Comparison of ENCODE assay signal across 8 cellular contexts in the genomic region with DNA sequence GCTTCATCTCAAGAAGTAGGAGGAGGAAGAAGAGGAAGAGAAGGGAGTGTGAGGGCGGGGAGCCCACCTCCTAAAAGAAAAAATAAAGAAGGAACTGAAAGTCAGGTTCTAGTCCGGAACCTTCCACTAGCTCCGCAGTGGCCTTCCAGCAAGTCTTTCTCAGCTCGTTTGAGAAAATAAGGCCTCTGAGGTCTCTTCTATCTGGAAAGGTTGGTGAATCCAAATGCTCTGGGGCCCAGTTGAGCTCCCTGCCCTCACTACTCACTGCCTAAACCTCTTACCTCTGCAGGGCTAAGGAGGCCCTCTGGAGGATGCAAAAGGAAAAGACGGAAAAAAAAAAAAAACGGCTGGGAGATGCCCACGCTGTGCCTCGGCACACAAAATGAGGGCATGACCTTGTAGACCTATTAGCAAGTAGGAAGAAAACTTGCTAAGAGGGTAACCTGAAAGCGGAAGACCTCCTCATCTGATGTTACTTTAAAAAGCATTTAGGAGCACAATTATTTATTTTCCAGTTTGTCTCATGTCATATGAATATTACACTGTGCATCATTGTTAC. TPM values are rescaled to one million over a fixed set of nuclear protein-coding genes. Genes with fewer than 3 reads are reported as not detected.
DNase-seq lines count a peak whose midpoint lies in the region; ATAC-seq and TF ChIP-seq lines count a peak whose summit lies in the region.

No MANE protein-coding gene starts in this region.

- H3K9me3 ChIP-seq in HEK293 (ENCODE audit: control insufficient read depth, insufficient read depth, low read depth, low read length): no peaks in the 10 kb centered on the region

- peak; percentile 82 for ATAC-seq in esophagus mucosa
- no peak for ATAC-seq in GM18858 (IDR thresholded peaks at IDR 0.05; ENCODE audit: unreplicated experiment)
- ATAC-seq in HG02840 (IDR thresholded peaks at IDR 0.05; ENCODE audit: low FRiP score, unreplicated experiment): no peak

- no peaks in the 10 kb centered on the region for H3K36me3 ChIP-seq in HEK293 (ENCODE audit: control insufficient read depth in 2 of 2, insufficient read depth in 1 of 2, low read length in 2 of 2)

- no peak overlapping the region for H3K4me3 ChIP-seq in HEK293 (ENCODE audit: low read depth, low read length)

- no peaks in the 10 kb centered on the region for H3K36me3 Mint-ChIP-seq in activated CD4-positive, alpha-beta memory T cell treated with anti-CD3 and anti-CD28 coated beads, Interleukin-2, amount 10 ng/mL, durations not matched to agents 7 days and 5 days (ENCODE audit: low read depth)
- H3K36me3 Mint-ChIP-seq in neural crest cell (ENCODE audit: low read depth): no peaks in the 10 kb centered on the region

- DNase-seq in DMS79 (lab: John Stamatoyannopoulos, UW): peak; percentile 51
- DNase-seq in NCI-H460 (ENCODE audit: extremely low read depth, low read depth): peak; percentile 50
- DNase-seq in activated CD4-positive, alpha-beta memory T cell treated with anti-CD3 and anti-CD28 coated beads, Interleukin-2, amount 10 ng/mL, durations not matched to agents 7 days and 5 days: peak; percentile 51
- peak; percentile 11 for DNase-seq in neural crest cell (ENCODE audit: low read depth, low spot score)

- H3K4me1 Mint-ChIP-seq in activated CD4-positive, alpha-beta memory T cell treated with anti-CD3 and anti-CD28 coated beads, Interleukin-2, amount 10 ng/mL, durations not matched to agents 7 days and 5 days: peaks cover 11% of the 10 kb centered on the region
- peaks cover 6% of the 10 kb centered on the region for H3K4me1 Mint-ChIP-seq in neural crest cell

- TF ChIP-seq CTCF in HEK293 (tag by site-specific recombination; IDR thresholded peaks at IDR 0.05) (peak; percentile 48), neural crest cell (conservative IDR thresholded peaks at IDR 0.05) (peak; percentile 64)

- H3K4me3 Mint-ChIP-seq in activated CD4-positive, alpha-beta memory T cell treated with anti-CD3 and anti-CD28 coated beads, Interleukin-2, amount 10 ng/mL, durations not matched to agents 7 days and 5 days: no peak overlapping the region
- no peak overlapping the region for H3K4me3 Mint-ChIP-seq in neural crest cell

- H3K27ac Mint-ChIP-seq in activated CD4-positive, alpha-beta memory T cell treated with anti-CD3 and anti-CD28 coated beads, Interleukin-2, amount 10 ng/mL, durations not matched to agents 7 days and 5 days: no peak overlapping the region
- no peak overlapping the region for H3K27ac Mint-ChIP-seq in neural crest cell (ENCODE audit: unreplicated experiment)

- H3K9me3 Mint-ChIP-seq in activated CD4-positive, alpha-beta memory T cell treated with anti-CD3 and anti-CD28 coated beads, Interleukin-2, amount 10 ng/mL, durations not matched to agents 7 days and 5 days: no peaks in the 10 kb centered on the region
- H3K9me3 Mint-ChIP-seq in neural crest cell: peaks cover 2% of the 10 kb centered on the region

- no peaks in the 10 kb centered on the region for H3K4me1 ChIP-seq in HEK293 (ENCODE audit: control insufficient read depth, insufficient read depth, low read length)

- no peak overlapping the region for H3K27ac ChIP-seq in HEK293 (ENCODE audit: extremely low read depth, low read depth, low read length)

- CTCF ChIA-PET in HEK293 (lab: Yijun Ruan, JAX): interaction anchor here (0.6 to 3.2 kb wide), 27 partner anchors 9 to 770 kb away, joined by 3 to 17 read pairs (median 4); no protein-coding TSS in a partner anchor
- CTCF ChIA-PET in activated CD4-positive, alpha-beta memory T cell treated with anti-CD3 and anti-CD28 coated beads, Interleukin-2, amount 10 ng/mL, durations not matched to agents 7 days and 5 days (lab: Charles Lee): interaction anchor here (0.7 to 3.3 kb wide), 48 partner anchors 10 to 402 kb away, joined by 3 to 25 read pairs (median 5); a partner anchor contains a TSS

- POLR2A ChIA-PET in HEK293 (lab: Yijun Ruan, JAX): no interaction called here
- POLR2A ChIA-PET in activated CD4-positive, alpha-beta memory T cell treated with anti-CD3 and anti-CD28 coated beads, Interleukin-2, amount 10 ng/mL, durations not matched to agents 7 days and 5 days (lab: Charles Lee): interaction anchor here (0.6 to 1.2 kb wide), 7 partner anchors 21 to 164 kb away, joined by 3 to 10 read pairs (median 3); a partner anchor contains a TSS

- H3K27me3 Mint-ChIP-seq in activated CD4-positive, alpha-beta memory T cell treated with anti-CD3 and anti-CD28 coated beads, Interleukin-2, amount 10 ng/mL, durations not matched to agents 7 days and 5 days: no peaks in the 10 kb centered on the region
- no peaks in the 10 kb centered on the region for H3K27me3 Mint-ChIP-seq in neural crest cell (ENCODE audit: low read depth)

TF ChIP-seq in HEK293, 187 proteins besides CTCF, POLR2A, EP300 and RAD21:
- TF ChIP-seq ZNF354C (tag by site-specific recombination; IDR thresholded peaks at IDR 0.05; ENCODE audit: borderline replicate concordance, low read depth) (no peak), IKZF3 (tag by site-specific recombination; IDR thresholded peaks at IDR 0.05) (no peak), HOXA7 (CRISPR knock-in tag; IDR thresholded peaks at IDR 0.05; ENCODE audit: borderline replicate concordance) (no peak), ZNF654 (tag by site-specific recombination; IDR thresholded peaks at IDR 0.05; ENCODE audit: low read depth) (peak; percentile 66), ZNF660 (tag by site-specific recombination; IDR thresholded peaks at IDR 0.05) (peak; percentile 30; the same call in 1 of the 2 replicates), ZNF335 (tag by site-specific recombination; conservative IDR thresholded peaks at IDR 0.05) (peak; percentile 52; the same call in 1 of the 2 replicates), KLF1 (tag by site-specific recombination; IDR thresholded peaks at IDR 0.05) (no peak)
- TF ChIP-seq, protein P1, sequence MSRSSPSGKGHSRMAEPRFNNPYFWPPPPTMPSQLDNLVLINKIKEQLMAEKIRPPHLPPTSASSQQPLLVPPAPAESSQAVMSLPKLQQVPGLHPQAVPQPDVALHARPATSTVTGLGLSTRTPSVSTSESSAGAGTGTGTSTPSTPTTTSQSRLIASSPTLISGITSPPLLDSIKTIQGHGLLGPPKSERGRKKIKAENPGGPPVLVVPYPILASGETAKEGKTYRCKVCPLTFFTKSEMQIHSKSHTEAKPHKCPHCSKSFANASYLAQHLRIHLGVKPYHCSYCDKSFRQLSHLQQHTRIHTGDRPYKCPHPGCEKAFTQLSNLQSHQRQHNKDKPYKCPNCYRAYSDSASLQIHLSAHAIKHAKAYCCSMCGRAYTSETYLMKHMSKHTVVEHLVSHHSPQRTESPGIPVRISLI (tag by site-specific recombination; IDR thresholded peaks at IDR 0.05): 0 out of 2 replicates have a peak, but pooled peaks have one; percentile 57
- TF ChIP-seq, protein P2, sequence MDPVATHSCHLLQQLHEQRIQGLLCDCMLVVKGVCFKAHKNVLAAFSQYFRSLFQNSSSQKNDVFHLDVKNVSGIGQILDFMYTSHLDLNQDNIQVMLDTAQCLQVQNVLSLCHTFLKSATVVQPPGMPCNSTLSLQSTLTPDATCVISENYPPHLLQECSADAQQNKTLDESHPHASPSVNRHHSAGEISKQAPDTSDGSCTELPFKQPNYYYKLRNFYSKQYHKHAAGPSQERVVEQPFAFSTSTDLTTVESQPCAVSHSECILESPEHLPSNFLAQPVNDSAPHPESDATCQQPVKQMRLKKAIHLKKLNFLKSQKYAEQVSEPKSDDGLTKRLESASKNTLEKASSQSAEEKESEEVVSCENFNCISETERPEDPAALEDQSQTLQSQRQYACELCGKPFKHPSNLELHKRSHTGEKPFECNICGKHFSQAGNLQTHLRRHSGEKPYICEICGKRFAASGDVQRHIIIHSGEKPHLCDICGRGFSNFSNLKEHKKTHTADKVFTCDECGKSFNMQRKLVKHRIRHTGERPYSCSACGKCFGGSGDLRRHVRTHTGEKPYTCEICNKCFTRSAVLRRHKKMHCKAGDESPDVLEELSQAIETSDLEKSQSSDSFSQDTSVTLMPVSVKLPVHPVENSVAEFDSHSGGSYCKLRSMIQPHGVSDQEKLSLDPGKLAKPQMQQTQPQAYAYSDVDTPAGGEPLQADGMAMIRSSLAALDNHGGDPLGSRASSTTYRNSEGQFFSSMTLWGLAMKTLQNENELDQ (tag by site-specific recombination; IDR thresholded peaks at IDR 0.05; ENCODE audit: low read depth): no peak

RNA-seq across cellular contexts. Expression of a gene that starts 35.9 kb away (rescaled TPM):
- 2.0 and 2.4 TPM in 2 replicates for total RNA-seq in NCI-H460 (2014; rRNA removed; shearing (Covaris generic))
- 1.2 and 1.9 TPM in 2 replicates for polyA plus RNA-seq in NCI-H460 (2014; cell fraction: nucleus; rRNA removed)
- 1 to 10 TPM; 2.0 to 2.5 TPM for total RNA-seq in activated CD4-positive, alpha-beta memory T cell treated with anti-CD3 and anti-CD28 coated beads, Interleukin-2, amount 10 ng/mL, durations not matched to agents 7 days and 5 days
- total RNA-seq in esophagus mucosa (2.8 TPM), neural crest cell (0.61 and 1.0 TPM in 2 replicates)

RNA-seq across cellular contexts. Expression of a gene that starts 44.2 kb away (rescaled TPM):
- total RNA-seq in NCI-H460 (2014; rRNA removed; shearing (Covaris generic)): 13.0 and 14.8 TPM in 2 replicates
- polyA plus RNA-seq in NCI-H460 (2014; cell fraction: nucleus; rRNA removed): 15.7 and 23.2 TPM in 2 replicates
- total RNA-seq in activated CD4-positive, alpha-beta memory T cell treated with anti-CD3 and anti-CD28 coated beads, Interleukin-2, amount 10 ng/mL, durations not matched to agents 7 days and 5 days: 100 to 1,000 TPM; 180 to 195 TPM
- 52.5 TPM for total RNA-seq in esophagus mucosa
- 0.09 TPM in 1 of 2 replicates, not detected in the other for total RNA-seq in neural crest cell

Comparison
In these comparisons a context has a peak if more than half of its experiments do, and no peak if none do; other contexts are left out.
1. RNA of a gene that starts 44.2 kb away (total RNA-seq): 180 to 195 TPM in activated CD4-positive, alpha-beta memory T cell treated with anti-CD3 and anti-CD28 coated beads, Interleukin-2, amount 10 ng/mL, durations not matched to agents 7 days and 5 days, 52.5 TPM in esophagus mucosa (single experiment) and 13.0 to 14.8 TPM in NCI-H460; 0.09 TPM in neural crest cell; every median in the first group is over 10 times any median in the second.
2. Peak in every context shown above with its lines, with median percentiles within 50 percentile points of each other: DNase-seq.